Comparison of ENCODE assay signal across 2 cellular contexts in genomic region chr11:96357794-96358193, GRCh38.
A peak's percentile ranks its signal among the peaks of the same experiment; 100 is the strongest.
TF ChIP-seq lines count a peak whose summit lies in the region.

No MANE protein-coding gene starts in this region.

TF ChIP-seq in GM12891, 5 proteins besides CTCF, POLR2A, EP300 and RAD21:
- no peak for TF ChIP-seq POLR2AphosphoS5 (IDR thresholded peaks at IDR 0.05; ENCODE audit: low read depth, low read length)
- no peak for TF ChIP-seq TAF1 (IDR thresholded peaks at IDR 0.05; ENCODE audit: low read depth, low read length)
- TF ChIP-seq SPI1 (IDR thresholded peaks at IDR 0.05; ENCODE audit: low read depth, low read length): no peak
- TF ChIP-seq POU2F2 (IDR thresholded peaks at IDR 0.05; ENCODE audit: low read depth, low read length): no peak
- TF ChIP-seq PAX5 (IDR thresholded peaks at IDR 0.05; ENCODE audit: insufficient read depth, low read length, severe bottlenecking): no peak

TF ChIP-seq in GM12878, 131 proteins besides CTCF, POLR2A, EP300 and RAD21:
- TF ChIP-seq GATAD2B (conservative IDR thresholded peaks at IDR 0.05; ENCODE audit: low read depth): no peak
- no peak for TF ChIP-seq BMI1 (IDR thresholded peaks at IDR 0.05; ENCODE audit: borderline replicate concordance)
- no peak for TF ChIP-seq MLLT1 (IDR thresholded peaks at IDR 0.05)
- no peak for TF ChIP-seq STAT1 (conservative IDR thresholded peaks at IDR 0.05)
- peak; percentile 51 for TF ChIP-seq CREM (IDR thresholded peaks at IDR 0.05; ENCODE audit: low read depth)
- 0 out of 2 replicates have a peak, but pooled peaks have one; percentile 22 for TF ChIP-seq CBX5 (IDR thresholded peaks at IDR 0.05; ENCODE audit: low read depth)
- TF ChIP-seq MTA2 (IDR thresholded peaks at IDR 0.05; ENCODE audit: low read depth): no peak
- peak; percentile 59; the same call in 1 of the 2 replicates for TF ChIP-seq CBFB (IDR thresholded peaks at IDR 0.05; ENCODE audit: low read depth)
- TF ChIP-seq ZBTB33 (IDR thresholded peaks at IDR 0.05): no peak
- peak; percentile 82 for TF ChIP-seq JUNB (IDR thresholded peaks at IDR 0.05)
- TF ChIP-seq EED (IDR thresholded peaks at IDR 0.05; ENCODE audit: low read depth): 0 out of 2 replicates have a peak, but pooled peaks have one; percentile 35
- no peak for TF ChIP-seq SRF (IDR thresholded peaks at IDR 0.05; ENCODE audit: low read depth in 2 of 2, low read length in 2 of 2)
- TF ChIP-seq MTA3 (IDR thresholded peaks at IDR 0.05; ENCODE audit: borderline replicate concordance, low read length): no peak
- no peak for TF ChIP-seq HCFC1 (IDR thresholded peaks at IDR 0.05; ENCODE audit: low read length)
- TF ChIP-seq SIN3A (IDR thresholded peaks at IDR 0.05; ENCODE audit: low read depth, low read length): no peak
- TF ChIP-seq CREB1 (IDR thresholded peaks at IDR 0.05; ENCODE audit: low read depth): peak; percentile 63; the same call in 1 of the 2 replicates
- no peak for TF ChIP-seq PAX8 (IDR thresholded peaks at IDR 0.05)
- peak; percentile 39; the same call in 1 of the 2 replicates for TF ChIP-seq FOXM1 (IDR thresholded peaks at IDR 0.05; ENCODE audit: low read depth, low read length)
- TF ChIP-seq CBX3 (IDR thresholded peaks at IDR 0.05; ENCODE audit: borderline replicate concordance, low read depth): no peak
- TF ChIP-seq TCF7 (IDR thresholded peaks at IDR 0.05; ENCODE audit: borderline replicate concordance): 0 out of 2 replicates have a peak, but pooled peaks have one; percentile 21
- no peak for TF ChIP-seq RELA (IDR thresholded peaks at IDR 0.05; ENCODE audit: borderline replicate concordance, partially characterized antibody)
- TF ChIP-seq ATF2 (IDR thresholded peaks at IDR 0.05; ENCODE audit: low read length): peak; percentile 83
- 0 out of 2 replicates have a peak, but pooled peaks have one; percentile 40 for TF ChIP-seq NFIC (IDR thresholded peaks at IDR 0.05; ENCODE audit: low read depth, low read length)
- TF ChIP-seq ATF7 (IDR thresholded peaks at IDR 0.05; ENCODE audit: low read depth): peak; percentile 94
- TF ChIP-seq MEF2A (IDR thresholded peaks at IDR 0.05; ENCODE audit: insufficient read depth, low read depth, low read length): 0 out of 2 replicates have a peak, but pooled peaks have one; percentile 7
- TF ChIP-seq RUNX3 (IDR thresholded peaks at IDR 0.05; ENCODE audit: low read length): peak; percentile 93
- TF ChIP-seq CEBPB (IDR thresholded peaks at IDR 0.05; ENCODE audit: borderline replicate concordance in 1 of 2, low read depth in 2 of 2, low read length in 2 of 2): no peak
- TF ChIP-seq SMAD5 (IDR thresholded peaks at IDR 0.05; ENCODE audit: low read depth): no peak
- TF ChIP-seq ZBTB4 (CRISPR knock-in tag; IDR thresholded peaks at IDR 0.05): no peak
